In the genomic region with DNA sequence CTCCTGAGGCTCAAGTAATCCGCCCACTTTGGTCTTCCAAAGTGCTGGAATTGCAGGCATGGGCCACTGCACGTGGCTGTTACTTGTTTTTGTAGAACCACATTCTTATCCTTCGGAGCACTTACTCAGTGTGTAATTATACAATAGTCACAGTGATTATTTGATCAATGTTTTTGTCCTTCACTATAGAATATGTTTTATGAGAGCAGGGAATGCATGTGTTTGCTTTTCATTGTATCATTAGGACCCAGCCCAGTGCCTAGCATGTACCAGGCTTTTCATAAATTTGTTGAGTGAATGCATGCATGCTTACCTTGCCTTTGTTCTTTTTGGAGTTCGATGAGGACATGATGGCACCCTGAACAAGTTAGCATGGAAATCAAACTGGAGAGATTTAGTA, we compare ENCODE assay signal across 36 cellular contexts. TPM values are rescaled to one million over a fixed set of nuclear protein-coding genes. Genes with fewer than 3 reads are reported as not detected.
"Had no signal": no experiment of that assay in that cellular context is flagged by ENCODE, and none has a peak within 500 bp of the region (broad histone marks: within the 10 kb centered on the region; RNA-seq: fewer than 3 reads in every experiment).

No MANE protein-coding gene starts in this region.

- H2AFZ ChIP-seq: hepatocyte had no signal

- H3K36me3 Mint-ChIP-seq: WTC11 had no signal

- H3K27me3 ChIP-seq: adrenal gland, body of pancreas, esophagus squamous epithelium, gastroesophageal sphincter, heart right ventricle, hepatocyte had no signal

- H3K27ac Mint-ChIP-seq: activated CD4-positive, alpha-beta memory T cell treated with anti-CD3 and anti-CD28 coated beads, Interleukin-2, amount 10 ng/mL, durations not matched to agents 7 days and 5 days; activated CD4-positive, alpha-beta T cell treated with anti-CD3 and anti-CD28 coated beads for 36 hours; activated CD4-positive, alpha-beta T cell treated with anti-CD3 and anti-CD28 coated beads, Interleukin-2, amount 10 ng/mL, durations not matched to agents 24 days and 14 days; activated naive CD4-positive, alpha-beta T cell treated with anti-CD3 and anti-CD28 coated beads for 36 hours; activated naive CD4-positive, alpha-beta T cell treated with anti-CD3 and anti-CD28 coated beads, Interleukin-2, amount 50 U/mL, for 24 hours; activated naive CD8-positive, alpha-beta T cell treated with anti-CD3 and anti-CD28 coated beads for 36 hours; activated naive CD8-positive, alpha-beta T cell treated with anti-CD3 and anti-CD28 coated beads, Interleukin-2, amount 50 U/mL, for 24 hours; activated T-helper 17 cell treated with anti-CD3 and anti-CD28 coated beads, Interleukin-2, amount 50 U/mL, for 72 hours; T-cell; T-helper 1 cell treated with Interleukin-12 subunit alpha and Interleukin-12 subunit beta and Interleukin-4 antibody, amounts not matched to agents 30 μg/mL and 1 μg/mL, for 36 hours; WTC11 had no signal

- H3K4me3 ChIP-seq: adrenal gland, body of pancreas, esophagus squamous epithelium, gastroesophageal sphincter, heart right ventricle, hepatocyte had no signal

- H3K27ac ChIP-seq: adrenal gland, body of pancreas, epithelial cell of prostate, esophagus squamous epithelium, gastroesophageal sphincter, heart right ventricle, hepatocyte had no signal

- H3K4me3 Mint-ChIP-seq: activated CD4-positive, alpha-beta memory T cell treated with anti-CD3 and anti-CD28 coated beads, Interleukin-2, amount 10 ng/mL, durations not matched to agents 7 days and 5 days; activated CD4-positive, alpha-beta T cell treated with anti-CD3 and anti-CD28 coated beads for 36 hours; activated CD4-positive, alpha-beta T cell treated with anti-CD3 and anti-CD28 coated beads, Interleukin-2, amount 10 ng/mL, durations not matched to agents 24 days and 14 days; activated naive CD4-positive, alpha-beta T cell treated with anti-CD3 and anti-CD28 coated beads for 36 hours; activated naive CD4-positive, alpha-beta T cell treated with anti-CD3 and anti-CD28 coated beads, Interleukin-2, amount 50 U/mL, for 24 hours; activated naive CD8-positive, alpha-beta T cell treated with anti-CD3 and anti-CD28 coated beads for 36 hours; activated naive CD8-positive, alpha-beta T cell treated with anti-CD3 and anti-CD28 coated beads, Interleukin-2, amount 50 U/mL, for 24 hours; activated T-cell treated with anti-CD3 and anti-CD28 coated beads, Interleukin-2, amount 50 U/mL, for 4 hours; activated T-helper 17 cell treated with anti-CD3 and anti-CD28 coated beads, Interleukin-2, amount 50 U/mL, for 72 hours; effector memory CD8-positive, alpha-beta T cell; T-cell; T-helper 1 cell treated with Interleukin-12 subunit alpha and Interleukin-12 subunit beta and Interleukin-4 antibody, amounts not matched to agents 30 μg/mL and 1 μg/mL, for 36 hours; WTC11 had no signal

- H3K27me3 Mint-ChIP-seq: activated CD4-positive, alpha-beta memory T cell treated with anti-CD3 and anti-CD28 coated beads, Interleukin-2, amount 10 ng/mL, durations not matched to agents 7 days and 5 days; activated CD4-positive, alpha-beta T cell treated with anti-CD3 and anti-CD28 coated beads for 36 hours; activated CD4-positive, alpha-beta T cell treated with anti-CD3 and anti-CD28 coated beads, Interleukin-2, amount 10 ng/mL, durations not matched to agents 24 days and 14 days; activated naive CD4-positive, alpha-beta T cell treated with anti-CD3 and anti-CD28 coated beads, Interleukin-2, amount 50 U/mL, for 24 hours; activated naive CD8-positive, alpha-beta T cell treated with anti-CD3 and anti-CD28 coated beads for 36 hours; activated naive CD8-positive, alpha-beta T cell treated with anti-CD3 and anti-CD28 coated beads, Interleukin-2, amount 50 U/mL, for 24 hours; activated T-helper 17 cell treated with anti-CD3 and anti-CD28 coated beads, Interleukin-2, amount 50 U/mL, for 72 hours; effector memory CD8-positive, alpha-beta T cell; T-cell had no signal

- DNase-seq: activated CD4-positive, alpha-beta memory T cell treated with anti-CD3 and anti-CD28 coated beads, Interleukin-2, amount 10 ng/mL, durations not matched to agents 7 days and 5 days; activated CD4-positive, alpha-beta T cell treated with anti-CD3 and anti-CD28 coated beads for 36 hours; activated CD4-positive, alpha-beta T cell treated with anti-CD3 and anti-CD28 coated beads, Interleukin-2, amount 10 ng/mL, durations not matched to agents 24 days and 14 days; activated CD4-positive, alpha-beta T cell treated with anti-CD3 and anti-CD28 coated beads, Interleukin-2, amount 50 U/mL, for 4 hours; activated CD8-positive, alpha-beta memory T cell treated with anti-CD3 and anti-CD28 coated beads, Interleukin-2, amount 50 U/mL, for 48 hours; activated effector memory CD4-positive, alpha-beta T cell treated with anti-CD3 and anti-CD28 coated beads, Interleukin-2, amount 50 U/mL, for 16 hours; activated naive CD4-positive, alpha-beta T cell treated with anti-CD3 and anti-CD28 coated beads for 36 hours; activated naive CD8-positive, alpha-beta T cell treated with anti-CD3 and anti-CD28 coated beads for 36 hours; activated naive CD8-positive, alpha-beta T cell treated with anti-CD3 and anti-CD28 coated beads, Interleukin-2, amount 50 U/mL, for 24 hours; activated T-cell treated with anti-CD3 and anti-CD28 coated beads for 4 hours; activated T-cell treated with anti-CD3 and anti-CD28 coated beads, Interleukin-2, amount 50 U/mL, for 4 hours; adrenal gland; amygdala; aorta; body of pancreas; caudate nucleus; cortex of kidney; dermis blood vessel endothelial cell; effector CD4-positive, alpha-beta T cell; effector memory CD8-positive, alpha-beta T cell; esophagus squamous epithelium; foreskin melanocyte; heart right ventricle; T-cell had no signal

- H3K9me3 ChIP-seq: adrenal gland, body of pancreas, esophagus squamous epithelium, gastroesophageal sphincter, heart right ventricle had no signal

- H3K4me2 ChIP-seq: hepatocyte had no signal

- FAIRE-seq: colon had no signal

- H3K9me3 Mint-ChIP-seq: activated CD4-positive, alpha-beta memory T cell treated with anti-CD3 and anti-CD28 coated beads, Interleukin-2, amount 10 ng/mL, durations not matched to agents 7 days and 5 days; activated CD4-positive, alpha-beta T cell treated with anti-CD3 and anti-CD28 coated beads, Interleukin-2, amount 10 ng/mL, durations not matched to agents 24 days and 14 days; activated naive CD4-positive, alpha-beta T cell treated with anti-CD3 and anti-CD28 coated beads for 36 hours; activated naive CD4-positive, alpha-beta T cell treated with anti-CD3 and anti-CD28 coated beads, Interleukin-2, amount 50 U/mL, for 24 hours; activated naive CD8-positive, alpha-beta T cell treated with anti-CD3 and anti-CD28 coated beads for 36 hours; activated naive CD8-positive, alpha-beta T cell treated with anti-CD3 and anti-CD28 coated beads, Interleukin-2, amount 50 U/mL, for 24 hours; activated T-cell treated with anti-CD3 and anti-CD28 coated beads, Interleukin-2, amount 50 U/mL, for 4 hours; activated T-helper 17 cell treated with anti-CD3 and anti-CD28 coated beads, Interleukin-2, amount 50 U/mL, for 72 hours; effector memory CD8-positive, alpha-beta T cell; T-cell; T-helper 1 cell treated with Interleukin-12 subunit alpha and Interleukin-12 subunit beta and Interleukin-4 antibody, amounts not matched to agents 30 μg/mL and 1 μg/mL, for 36 hours; WTC11 had no signal

RNA-seq across cellular contexts. Expression of gene MPL, which starts 57.9 kb away (rescaled TPM):
- total RNA-seq: activated CD4-positive, alpha-beta memory T cell treated with anti-CD3 and anti-CD28 coated beads, Interleukin-2, amount 10 ng/mL, durations not matched to agents 7 days and 5 days; activated CD4-positive, alpha-beta T cell treated with anti-CD3 and anti-CD28 coated beads for 36 hours; activated CD4-positive, alpha-beta T cell treated with anti-CD3 and anti-CD28 coated beads, Interleukin-2, amount 10 ng/mL, durations not matched to agents 24 days and 14 days; activated naive CD4-positive, alpha-beta T cell treated with anti-CD3 and anti-CD28 coated beads for 36 hours; activated naive CD8-positive, alpha-beta T cell treated with anti-CD3 and anti-CD28 coated beads for 36 hours; activated T-cell treated with anti-CD3 and anti-CD28 coated beads, Interleukin-2, amount 50 U/mL, for 4 hours; activated T-helper 17 cell treated with anti-CD3 and anti-CD28 coated beads, Interleukin-2, amount 50 U/mL, for 72 hours; body of pancreas; chondrocyte; dermis blood vessel endothelial cell; esophagus squamous epithelium; fibroblast of lung; fibroblast of villous mesenchyme; glomerular endothelial cell; hepatocyte had no signal
- polyA plus RNA-seq: fibroblast of lung had no signal
